In the genomic region with DNA sequence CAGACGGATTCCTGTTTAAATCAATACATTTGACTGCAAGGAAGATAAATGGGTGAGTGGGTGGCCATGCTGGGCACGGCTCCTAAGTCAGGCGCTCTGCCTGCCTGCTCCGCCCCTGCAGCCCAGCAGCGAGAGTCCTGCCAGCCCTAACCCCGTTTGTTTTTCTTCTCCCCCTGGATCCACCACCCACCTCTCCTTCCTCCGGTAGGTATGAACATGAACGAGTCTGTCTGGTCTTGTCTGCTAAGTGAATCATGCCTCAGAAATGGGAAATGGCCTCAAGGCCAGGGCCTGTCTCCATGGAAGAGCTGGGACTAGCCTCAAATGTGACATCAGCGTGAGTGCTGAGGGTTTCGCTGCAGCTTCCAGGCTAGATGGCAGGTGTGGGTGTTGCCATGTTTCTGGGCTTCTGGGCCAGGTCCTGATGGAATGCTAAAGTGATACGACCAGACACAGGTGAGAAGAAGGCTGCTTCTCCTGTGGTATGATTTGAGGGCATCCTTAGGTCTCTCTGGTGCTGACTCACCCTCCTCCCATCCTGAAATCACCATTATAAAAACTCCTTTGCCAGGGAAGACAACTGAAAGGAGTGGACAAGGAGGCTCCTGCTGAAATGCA, we compare ENCODE assay signal across 8 cellular contexts. TPM values are rescaled to one million over a fixed set of nuclear protein-coding genes. Genes with fewer than 3 reads are reported as not detected.
DNase-seq lines count a peak whose midpoint lies in the region; ATAC-seq and TF ChIP-seq lines count a peak whose summit lies in the region.
"Had no signal": no experiment of that assay in that cellular context is flagged by ENCODE, and none has a peak within 500 bp of the region (broad histone marks: within the 10 kb centered on the region; RNA-seq: fewer than 3 reads in every experiment).

No MANE protein-coding gene starts in this region.

- no peaks in the 10 kb centered on the region for H3K36me3 Mint-ChIP-seq in type B pancreatic cell
- no peaks in the 10 kb centered on the region for H3K36me3 Mint-ChIP-seq in CD4-positive, alpha-beta T cell (ENCODE audit: low read depth)
- H3K36me3 Mint-ChIP-seq: memory B cell had no signal

- peak overlapping the region; percentile 78 for H3K4me3 Mint-ChIP-seq in type B pancreatic cell
- no peak overlapping the region for H3K4me3 Mint-ChIP-seq in CD4-positive, alpha-beta T cell
- H3K4me3 Mint-ChIP-seq: memory B cell had no signal

- no peaks in the 10 kb centered on the region for H3K27me3 Mint-ChIP-seq in type B pancreatic cell
- H3K27me3 Mint-ChIP-seq in CD4-positive, alpha-beta T cell, result peaks cover 14% of the 10 kb centered on the region

- TF ChIP-seq CTCF in left lung (IDR thresholded peaks at IDR 0.05) (no peak), type B pancreatic cell (conservative IDR thresholded peaks at IDR 0.05) (no peak)
- no peak for TF ChIP-seq CTCF in CD4-positive, alpha-beta T cell (IDR thresholded peaks at IDR 0.05)

- H3K27ac ChIP-seq in caudate nucleus (ENCODE audit: low read depth, low read length), result peak overlapping the region; percentile 79
- peak overlapping the region; percentile 19 to 34 for H3K27ac ChIP-seq in left lung
- no peak overlapping the region for H3K27ac ChIP-seq in CD4-positive, alpha-beta T cell (ENCODE audit: low read depth, low read length)

- peaks cover 9 to 10% of the 10 kb centered on the region in 2 donors for H3K4me1 ChIP-seq in left lung

- DNase-seq in MG63 (peak; percentile 95), caudate nucleus (lab: John Stamatoyannopoulos, UW) (peak in 13 of 61 donors; percentile 5 to 73 (median 24)), left lung (no peak), type B pancreatic cell (ENCODE audit: extremely low spot score, unreplicated experiment) (no peak), germinal center (ENCODE audit: low spot score) (no peak), T-helper 9 cell (no peak)
- no peak for DNase-seq in CD4-positive, alpha-beta T cell

- CTCF ChIA-PET in CD4-positive, alpha-beta T cell (lab: Charles Lee), result no interaction called here

- no peaks in the 10 kb centered on the region for H3K27me3 ChIP-seq in MG63
- H3K27me3 ChIP-seq in left lung, result peaks cover 0 to 5% of the 10 kb centered on the region in 2 donors
- peaks cover 4% of the 10 kb centered on the region for H3K27me3 ChIP-seq in CD4-positive, alpha-beta T cell (ENCODE audit: control insufficient read depth, insufficient read depth, low read length)

- H3K27ac Mint-ChIP-seq in type B pancreatic cell, result peak overlapping the region; percentile 99
- no peak overlapping the region for H3K27ac Mint-ChIP-seq in CD4-positive, alpha-beta T cell
- H3K27ac Mint-ChIP-seq: memory B cell had no signal

- H3K36me3 ChIP-seq in MG63 (no peaks in the 10 kb centered on the region), left lung (no peaks in the 10 kb centered on the region)

- intact Hi-C loops in left lung (cut with DNase I), result no loop called here
- intact Hi-C loops in CD4-positive, alpha-beta T cell (cut with DNase I, micrococcal nuclease), result loop anchor here in 1 of 2 experiments (10.0 kb wide), 1 partner anchor 543 kb away; no protein-coding TSS in a partner anchor

- ATAC-seq in left lung, result peak; percentile 7
- ATAC-seq in CD4-positive, alpha-beta T cell (ENCODE audit: poor library complexity), result no peak

- H3K4me1 Mint-ChIP-seq in type B pancreatic cell (ENCODE audit: unreplicated experiment), result peaks cover 26% of the 10 kb centered on the region
- H3K4me1 Mint-ChIP-seq in CD4-positive, alpha-beta T cell (ENCODE audit: low read depth), result peaks cover 9% of the 10 kb centered on the region

- H3K4me3 ChIP-seq in MG63 (no peak overlapping the region), left lung (no peak overlapping the region)

- POLR2A ChIA-PET in CD4-positive, alpha-beta T cell (lab: Charles Lee), result no interaction called here

- no peaks in the 10 kb centered on the region for H3K9me3 ChIP-seq in MG63
- no peaks in the 10 kb centered on the region for H3K9me3 ChIP-seq in left lung
- H3K9me3 ChIP-seq in CD4-positive, alpha-beta T cell (ENCODE audit: control insufficient read depth, low read length), result no peaks in the 10 kb centered on the region

- no peaks in the 10 kb centered on the region for H3K9me3 Mint-ChIP-seq in type B pancreatic cell
- no peaks in the 10 kb centered on the region for H3K9me3 Mint-ChIP-seq in CD4-positive, alpha-beta T cell
- H3K9me3 Mint-ChIP-seq: memory B cell had no signal

RNA-seq across cellular contexts. Expression of a gene that starts 5.6 kb away (rescaled TPM):
- 35.2 and 41.3 TPM in 2 replicates for total RNA-seq in MG63 (2014; rRNA removed; shearing (Covaris generic); ENCODE audit: low replicate concordance)
- total RNA-seq in left lung, result 10 to 100 TPM; 44.1 to 44.4 TPM
- total RNA-seq in type B pancreatic cell (ENCODE audit: low replicate concordance), result 54.2 and 63.1 TPM in 2 replicates
- 10 to 100 TPM; 83.2 to 94.9 TPM for total RNA-seq in CD4-positive, alpha-beta T cell

RNA-seq across cellular contexts. Expression of a gene that starts 42.4 kb away (rescaled TPM):
- 29.5 and 38.8 TPM in 2 replicates for total RNA-seq in MG63 (2014; rRNA removed; shearing (Covaris generic); ENCODE audit: low replicate concordance)
- 10 to 100 TPM; 28.3 to 50.3 TPM for total RNA-seq in left lung
- total RNA-seq in type B pancreatic cell (ENCODE audit: low replicate concordance), result 29.5 and 43.0 TPM in 2 replicates
- 1 to 10 TPM; 8.0 to 8.1 TPM for total RNA-seq in CD4-positive, alpha-beta T cell
